17 cellular contexts compared by ENCODE assay signal in genomic region chr10:131748831-131749766, GRCh38.
DNase-seq lines count a peak whose midpoint lies in the region; FAIRE-seq and TF ChIP-seq lines count a peak whose summit lies in the region.
"Had no signal": no experiment of that assay in that cellular context is flagged by ENCODE, and none has a peak within 500 bp of the region (broad histone marks: within the 10 kb centered on the region; RNA-seq: fewer than 3 reads in every experiment).

No MANE protein-coding gene starts in this region.

- H3K27me3 ChIP-seq in CD8-positive, alpha-beta memory T cell (ENCODE audit: insufficient read depth, low read length, poor library complexity, severe bottlenecking), result no peaks in the 10 kb centered on the region

- peaks cover 9 to 20% of the 10 kb centered on the region in 2 donors for H3K27me3 Mint-ChIP-seq in CD8-positive, alpha-beta memory T cell

- intact Hi-C loops in posterior vena cava (cut with DNase I), result no loop called here

- no peak overlapping the region for H3K4me3 Mint-ChIP-seq in CD8-positive, alpha-beta memory T cell
- H3K4me3 Mint-ChIP-seq: activated CD8-positive, alpha-beta memory T cell treated with anti-CD3 and anti-CD28 coated beads, Interleukin-2, amount 10 ng/mL, durations not matched to agents 7 days and 5 days had no signal

- no peak overlapping the region for H3K27ac ChIP-seq in CD8-positive, alpha-beta memory T cell (ENCODE audit: low read depth, low read length)
- H3K27ac ChIP-seq: adrenal gland, pancreas, skin epidermis had no signal

- H3K4me1 Mint-ChIP-seq in CD8-positive, alpha-beta memory T cell, result peaks cover 0 to 2% (median 2%) of the 10 kb centered on the region in 3 donors
- H3K4me1 Mint-ChIP-seq: activated CD8-positive, alpha-beta memory T cell treated with anti-CD3 and anti-CD28 coated beads, Interleukin-2, amount 10 ng/mL, durations not matched to agents 7 days and 5 days had no signal

- TF ChIP-seq POLR2A in H54 (IDR thresholded peaks at IDR 0.05; ENCODE audit: low read depth, low read length), result no peak

- H3K4me3 ChIP-seq in CD8-positive, alpha-beta memory T cell (ENCODE audit: low read length), result no peak overlapping the region
- H3K4me3 ChIP-seq: adrenal gland, pancreas, skin epidermis had no signal

- in situ Hi-C loops in G401 (cut with HindIII; ENCODE audit: low sequenced_read_pairs), result no loop called here

- no peak overlapping the region for H3K27ac Mint-ChIP-seq in CD8-positive, alpha-beta memory T cell
- H3K27ac Mint-ChIP-seq: activated CD8-positive, alpha-beta memory T cell treated with anti-CD3 and anti-CD28 coated beads, Interleukin-2, amount 10 ng/mL, durations not matched to agents 7 days and 5 days; activated T-helper 2 cell treated with anti-CD3 and anti-CD28 coated beads, Interferon-gamma antibody, Interleukin-2, Interleukin-4, amounts not matched to agents 10 μg/mL and 5 μg/mL and 100 μg/mL, durations not matched to agents 14 hours and 24 hours and 36 hours had no signal

- H3K4me1 ChIP-seq in CD8-positive, alpha-beta memory T cell (ENCODE audit: insufficient read depth, low read length), result no peaks in the 10 kb centered on the region
- H3K4me1 ChIP-seq: adrenal gland, pancreas had no signal

- H3K36me3 ChIP-seq in CD8-positive, alpha-beta memory T cell (ENCODE audit: insufficient read depth, low read length), result no peaks in the 10 kb centered on the region
- H3K36me3 ChIP-seq: adrenal gland, pancreas had no signal

- no peak for FAIRE-seq in H54 (lab: Jason Lieb, UNC)
- FAIRE-seq: pancreas had no signal

- peaks cover 0 to 2% (median 0%) of the 10 kb centered on the region in 5 donors for H3K9me3 Mint-ChIP-seq in CD8-positive, alpha-beta memory T cell
- H3K9me3 Mint-ChIP-seq: activated T-helper 2 cell treated with anti-CD3 and anti-CD28 coated beads, Interferon-gamma antibody, Interleukin-2, Interleukin-4, amounts not matched to agents 10 μg/mL and 5 μg/mL and 100 μg/mL, durations not matched to agents 14 hours and 24 hours and 36 hours had no signal

- H3K36me3 Mint-ChIP-seq in CD8-positive, alpha-beta memory T cell, result no peaks in the 10 kb centered on the region
- H3K36me3 Mint-ChIP-seq: activated CD8-positive, alpha-beta memory T cell treated with anti-CD3 and anti-CD28 coated beads, Interleukin-2, amount 10 ng/mL, durations not matched to agents 7 days and 5 days had no signal

- CTCF ChIA-PET in CD8-positive, alpha-beta memory T cell (lab: Charles Lee), result no interaction called here

- POLR2A ChIA-PET in CD8-positive, alpha-beta memory T cell (lab: Charles Lee), result no interaction called here

- H3K9me3 ChIP-seq in CD8-positive, alpha-beta memory T cell (ENCODE audit: low read length), result no peaks in the 10 kb centered on the region
- H3K9me3 ChIP-seq: adrenal gland, pancreas had no signal

- DNase-seq in G401 (ENCODE audit: low spot score), result peak; percentile 51
- peak; percentile 8 for DNase-seq in NCI-H345 treated with DMSO at 0.1 percent for 48 hours (lab: John Stamatoyannopoulos, UW; ENCODE audit: unreplicated experiment)
- DNase-seq in islet precursor cell, result peak; percentile 78
- DNase-seq in posterior vena cava (ENCODE audit: low spot score), result peak; percentile 62
- no peak for DNase-seq in H4 (ENCODE audit: low spot score)
- no peak for DNase-seq in CD8-positive, alpha-beta memory T cell
- DNase-seq in H54 (ENCODE audit: insufficient read length, low spot score), result no peak
- DNase-seq: activated CD8-positive, alpha-beta memory T cell treated with anti-CD3 and anti-CD28 coated beads, Interleukin-2, amount 10 ng/mL, durations not matched to agents 7 days and 5 days; adrenal gland; AML-193; cerebellar nuclear complex; NCI-H1694; stimulated activated CD4-positive, alpha-beta T cell treated with anti-CD3 and anti-CD28 coated beads, Interleukin-4, amount 100 ng/mL, for 4 hours; stimulated activated CD8-positive, alpha-beta memory T cell treated with anti-CD3 and anti-CD28 coated beads, Interleukin-4, amount 100 ng/mL, for 48 hours had no signal

Comparison
In these comparisons a context has a peak if more than half of its experiments do, and no peak if none do; other contexts are left out.
1. DNase-seq: peak in G401 (single experiment), NCI-H345 treated with DMSO at 0.1 percent for 48 hours (single experiment), islet precursor cell (single experiment) and posterior vena cava (single experiment); none in H4 (single experiment), CD8-positive, alpha-beta memory T cell (0 of 5) and H54 (single experiment).